17 cellular contexts compared by ENCODE assay signal in genomic region chr15:91898843-91899242, GRCh38. TPM values are rescaled to one million over a fixed set of nuclear protein-coding genes. Genes with fewer than 3 reads are reported as not detected.
A peak's percentile ranks its signal among the peaks of the same experiment; 100 is the strongest.
DNase-seq lines count a peak whose midpoint lies in the region; ATAC-seq and TF ChIP-seq lines count a peak whose summit lies in the region.
"Had no signal": no experiment of that assay in that cellular context is flagged by ENCODE, and none has a peak within 500 bp of the region (broad histone marks: within the 10 kb centered on the region; RNA-seq: fewer than 3 reads in every experiment).

No MANE protein-coding gene starts in this region.

- intact Hi-C loops in right cardiac atrium (cut with DNase I), result no loop called here
- intact Hi-C loops in Right ventricle myocardium superior (cut with DNase I), result no loop called here
- intact Hi-C loops in dorsolateral prefrontal cortex (cut with DNase I), result loop anchor here in 1 of 2 donors (10.0 kb wide), 1 partner anchor 46 kb away; no protein-coding TSS in a partner anchor
- intact Hi-C loops in lower lobe of right lung (cut with DNase I), result no loop called here

- H3K4me1 ChIP-seq in right cardiac atrium (ENCODE audit: control insufficient read depth, insufficient read depth, low read length) (peaks cover 11% of the 10 kb centered on the region), lower lobe of right lung (peaks cover 21% of the 10 kb centered on the region)

- 94% methylated on average over 3 of the region's 3 CpGs for WGBS in right cardiac atrium

- no peaks in the 10 kb centered on the region for H3K27me3 Mint-ChIP-seq in T-helper 17 cell
- H3K27me3 Mint-ChIP-seq: CD4-positive, CD25-positive, alpha-beta regulatory T cell; CD8-positive, alpha-beta memory T cell had no signal

- H3K4me3 ChIP-seq in right cardiac atrium (ENCODE audit: low read length) (no peak overlapping the region), dorsolateral prefrontal cortex (no peak overlapping the region), lower lobe of right lung (no peak overlapping the region)
- H3K4me3 ChIP-seq: GM23338 had no signal

- H3K27ac Mint-ChIP-seq in T-helper 17 cell, result no peak overlapping the region
- H3K27ac Mint-ChIP-seq: CD4-positive, CD25-positive, alpha-beta regulatory T cell; GM23338 had no signal

- peaks cover 5% of the 10 kb centered on the region for H3K36me3 Mint-ChIP-seq in T-helper 17 cell (ENCODE audit: low read depth)

- no peak overlapping the region for H3K4me3 Mint-ChIP-seq in T-helper 17 cell
- H3K4me3 Mint-ChIP-seq: CD4-positive, CD25-positive, alpha-beta regulatory T cell; CD8-positive, alpha-beta memory T cell; GM23338 had no signal

- peaks cover 33% of the 10 kb centered on the region for H3K4me1 Mint-ChIP-seq in T-helper 17 cell

- ATAC-seq in right cardiac atrium, result no peak
- ATAC-seq in Right ventricle myocardium superior (ENCODE audit: poor library complexity), result no peak
- ATAC-seq in lower lobe of right lung, result peak; percentile 47 to 72
- no peak for ATAC-seq in T-helper 17 cell
- ATAC-seq: GM23338 had no signal

- no peaks in the 10 kb centered on the region for H3K36me3 ChIP-seq in lower lobe of right lung
- H3K36me3 ChIP-seq: BE2C had no signal

- DNase-seq in right cardiac atrium (no peak), Right ventricle myocardium superior (no peak), dorsolateral prefrontal cortex (no peak), lower lobe of right lung (no peak), T-helper 17 cell (no peak), hypothalamus (lab: John Stamatoyannopoulos, UW) (no peak), EL (no peak)
- DNase-seq: ACHN; BE2C; C1 segment of cervical spinal cord; CD4-positive, CD25-positive, alpha-beta regulatory T cell; CD8-positive, alpha-beta memory T cell; COR-L47; DMS 273 treated with DMSO at 0.1 percent for 48 hours; GDM1; HCEC 1CT had no signal

- H3K27me3 ChIP-seq in right cardiac atrium (ENCODE audit: control insufficient read depth, insufficient read depth) (no peaks in the 10 kb centered on the region), dorsolateral prefrontal cortex (no peaks in the 10 kb centered on the region), lower lobe of right lung (ENCODE audit: low read depth) (no peaks in the 10 kb centered on the region)
- H3K27me3 ChIP-seq: BE2C had no signal

- TF ChIP-seq CTCF in dorsolateral prefrontal cortex (IDR thresholded peaks at IDR 0.05 in 54 of 56, conservative IDR thresholded peaks at IDR 0.05 in 2 of 56; ENCODE audit: low read depth in 1 of 56, partially characterized antibody in 56 of 56) (no peak), lower lobe of right lung (IDR thresholded peaks at IDR 0.05) (no peak)

- H3K27ac ChIP-seq in right cardiac atrium (ENCODE audit: low read length) (peak overlapping the region; percentile 12), dorsolateral prefrontal cortex (peak overlapping the region in 48 of 59 donors; percentile 5 to 86 (median 68)), lower lobe of right lung (no peak overlapping the region)

- H3K9me3 ChIP-seq in right cardiac atrium (ENCODE audit: control insufficient read depth, low read length), result no peaks in the 10 kb centered on the region
- H3K9me3 ChIP-seq in lower lobe of right lung, result peaks cover 14% of the 10 kb centered on the region
- H3K9me3 ChIP-seq in T-helper 17 cell (ENCODE audit: control insufficient read depth, low read length, poor library complexity, severe bottlenecking), result no peaks in the 10 kb centered on the region
- H3K9me3 ChIP-seq: BE2C had no signal

RNA-seq across cellular contexts. Expression of gene SLCO3A1, which starts 45.3 kb away (rescaled TPM):
- total RNA-seq in right cardiac atrium (10 to 100 TPM; 37.4 to 52.0 (median 46.2) TPM), Right ventricle myocardium superior (46.6 TPM), dorsolateral prefrontal cortex (100 to 1,000 TPM in 13 of 120 experiments, 10 to 100 TPM in 107; 36.6 to 170 (median 68.2) TPM), lower lobe of right lung (42.5 TPM), T-helper 17 cell (10 to 100 TPM; 55.9 to 65.1 TPM)
- 42.1 TPM for polyA plus RNA-seq in right cardiac atrium

Comparison
In these comparisons a context has a peak if more than half of its experiments do, and no peak if none do; other contexts are left out.
1. ATAC-seq: peak in lower lobe of right lung (2 of 2); none in right cardiac atrium (0 of 2), Right ventricle myocardium superior (single experiment) and T-helper 17 cell (single experiment).